ENCODE assay signal across 8 cellular contexts in the genomic region with DNA sequence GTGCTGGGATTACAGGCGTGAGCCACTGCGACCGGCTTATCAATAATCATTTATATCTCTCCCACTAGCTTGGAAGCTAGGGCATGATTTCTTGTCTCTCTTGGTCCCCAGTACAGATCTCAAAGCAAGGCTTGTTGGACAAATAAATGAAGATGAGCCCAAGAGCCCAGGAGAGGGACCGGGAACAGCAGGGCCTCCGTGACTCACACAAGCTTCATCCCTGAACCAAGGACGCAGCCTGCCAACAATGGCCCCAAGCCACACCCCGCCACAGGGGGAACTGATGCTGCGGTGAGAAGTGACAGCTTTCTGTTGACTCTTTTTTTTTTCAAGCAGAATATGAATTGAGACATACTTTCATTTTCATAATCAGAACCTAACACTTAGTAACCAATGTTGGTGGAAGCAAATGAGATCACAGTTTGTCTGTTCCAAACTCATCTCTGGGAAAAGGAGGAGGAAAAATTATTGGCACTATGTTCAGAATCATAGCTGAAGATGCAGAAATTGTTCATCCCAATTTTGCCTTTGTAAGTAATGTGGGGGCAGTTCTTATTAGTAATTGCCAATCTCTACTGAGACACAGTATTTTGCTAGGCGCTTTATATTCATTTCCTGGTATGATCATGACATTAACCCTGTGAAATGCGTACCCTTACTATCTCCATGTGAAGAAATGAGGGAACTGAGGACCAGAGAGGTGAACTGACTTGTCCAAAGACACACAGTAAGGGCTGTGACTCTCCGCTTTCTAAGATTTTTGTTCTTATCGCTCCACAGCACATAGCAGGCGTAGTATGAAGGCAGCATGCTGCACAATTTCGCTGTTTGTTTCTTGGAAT. TPM values are rescaled to one million over a fixed set of nuclear protein-coding genes. Genes with fewer than 3 reads are reported as not detected.
DNase-seq lines count a peak whose midpoint lies in the region; ATAC-seq and TF ChIP-seq lines count a peak whose summit lies in the region.

No MANE protein-coding gene starts in this region.

- no peaks in the 10 kb centered on the region for H3K36me3 ChIP-seq in A673 (ENCODE audit: insufficient read depth, low read length, poor library complexity, severe bottlenecking)

- no peak overlapping the region for H3K27ac ChIP-seq in A673 (ENCODE audit: low read depth, low read length, poor library complexity, severe bottlenecking)
- H3K27ac ChIP-seq in skin epidermis: peak overlapping the region; percentile 29 to 100 (median 81)

- ATAC-seq in GM18907 (IDR thresholded peaks at IDR 0.05; ENCODE audit: unreplicated experiment) (peak; percentile 84), HG03103 (IDR thresholded peaks at IDR 0.05; ENCODE audit: low read depth, unreplicated experiment) (peak; percentile 86)

- no peaks in the 10 kb centered on the region for H3K27me3 ChIP-seq in A673 (replicated peaks; ENCODE audit: insufficient read depth, low read depth, low read length, poor library complexity)

- DNase-seq in A673 (ENCODE audit: low spot score) (peak; percentile 60), RPMI7951 (ENCODE audit: low read depth) (peak; percentile 88), germinal center (ENCODE audit: low spot score) (peak; percentile 72), NCI-H2227 (lab: John Stamatoyannopoulos, UW; ENCODE audit: unreplicated experiment) (no peak)
- DNase-seq in activated effector memory CD4-positive, alpha-beta T cell treated with Interleukin-2 at 50 U/mL for 16 hours: peak; percentile 75

- POLR2A ChIA-PET in A673 (lab: Charles Lee; ENCODE audit: low non-redundant PET): no interaction called here

- no peaks in the 10 kb centered on the region for H3K9me3 ChIP-seq in A673 (ENCODE audit: low read depth, low read length, poor library complexity, severe bottlenecking)

- BruUV-seq in A673 (replicated peaks; lab: Mats Ljungman, UMichigan): no TSS peak

- intact Hi-C loops in A673 (cut with micrococcal nuclease; ENCODE audit: unreplicated experiment): no loop called here

- CTCF ChIA-PET in A673 (lab: Charles Lee): no interaction called here

- no peak overlapping the region for H3K4me3 ChIP-seq in A673 (ENCODE audit: low read depth, low read length, poor library complexity, severe bottlenecking)
- peak overlapping the region in 1 of 7 experiments; percentile 8 for H3K4me3 ChIP-seq in skin epidermis

- TF ChIP-seq CTCF in A673 (conservative IDR thresholded peaks at IDR 0.05; ENCODE audit: low read depth, low read length): no peak

- H3K4me1 ChIP-seq in A673 (ENCODE audit: insufficient read depth, low read length, poor library complexity, severe bottlenecking): peaks cover under 1% of the 10 kb centered on the region

RNA-seq across cellular contexts. Expression of a gene that starts 6.6 kb away (rescaled TPM):
- total RNA-seq in A673 (2021): 11.3 and 13.1 TPM in 2 replicates
- total RNA-seq in RPMI7951 (2014; rRNA removed; shearing (Covaris generic)): 9.7 TPM in 2 replicates

RNA-seq across cellular contexts. Expression of a gene that starts 56.4 kb away (rescaled TPM):
- 44.2 and 48.7 TPM in 2 replicates for total RNA-seq in A673 (2021)
- total RNA-seq in RPMI7951 (2014; rRNA removed; shearing (Covaris generic)): 71.8 and 91.3 TPM in 2 replicates
